ENCODE assay signal across 20 cellular contexts in genomic region chr7:79787101-79787500, GRCh38.
"Had no signal": no experiment of that assay in that cellular context is flagged by ENCODE, and none has a peak within 500 bp of the region (broad histone marks: within the 10 kb centered on the region; RNA-seq: fewer than 3 reads in every experiment).

No MANE protein-coding gene starts in this region.

- H3K4me3 ChIP-seq: SJSA1 had no signal

- DNase-seq: IMR-90, Karpas-422, KG1, MM.1S, NCI-H1048, NCI-H1105, NCI-H1417, NCI-H1436 treated with DMSO at 0.1 percent for 48 hours, NCI-H1694, NCI-H187 treated with DMSO at 0.1 percent for 48 hours, NCI-H2029 treated with DMSO at 0.1 percent for 48 hours, NCI-H2227 treated with DMSO at 0.1 percent for 48 hours, NCI-H524, NCI-H526 treated with DMSO at 0.1 percent for 48 hours, NCI-H774, Right ventricle myocardium superior, RPMI8226, SIG-M5 had no signal

- H3K36me3 ChIP-seq: SJSA1 had no signal

- H3K27ac ChIP-seq: SJSA1 had no signal

- H3K27me3 ChIP-seq: SJSA1 had no signal

- H3K9me3 ChIP-seq: SJSA1 had no signal

- ATAC-seq: HepG2 had no signal

- H3K4me1 ChIP-seq: SJSA1 had no signal
